In the genomic region with DNA sequence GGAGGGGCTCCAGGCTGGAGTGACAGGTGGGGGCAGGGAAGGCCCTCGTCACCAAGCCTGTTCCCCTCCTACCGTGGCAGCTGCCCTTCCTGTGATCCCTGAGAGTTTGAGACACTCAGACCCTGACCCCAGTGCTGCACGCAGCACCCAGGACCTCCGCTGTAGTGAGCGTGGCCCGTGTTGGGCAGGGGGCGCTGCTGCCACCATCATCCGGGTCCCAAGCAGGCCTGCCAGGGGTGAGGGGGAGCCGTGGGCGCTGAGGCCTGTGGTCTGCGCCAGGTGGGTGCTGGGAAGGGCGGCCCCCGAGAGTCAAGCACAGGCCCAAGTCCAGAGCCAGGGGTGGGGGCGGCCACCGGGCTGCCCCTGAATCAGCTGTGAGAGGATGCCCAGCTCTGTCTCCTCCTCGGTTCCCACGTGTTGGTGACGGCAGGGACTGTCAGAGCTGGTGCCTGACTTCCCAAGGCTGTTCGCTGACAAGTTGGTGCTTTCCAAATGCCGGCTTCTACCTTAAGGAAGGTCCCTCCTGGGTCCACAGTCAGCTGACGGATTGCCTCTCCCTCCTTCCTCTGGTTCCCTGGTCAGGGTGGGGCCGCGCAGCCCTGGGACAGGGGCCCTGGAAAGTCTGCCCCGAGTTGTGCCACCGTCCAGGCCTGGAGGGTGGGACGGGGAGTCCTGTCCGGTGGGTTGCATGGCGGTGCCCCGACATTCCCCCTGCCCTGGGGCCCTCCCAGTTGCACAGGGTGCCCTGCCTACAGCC, we compare ENCODE assay signal across 3 cellular contexts.
TF ChIP-seq lines count a peak whose summit lies in the region.

No MANE protein-coding gene starts in this region.

TF ChIP-seq in GM23338, 12 proteins besides CTCF, POLR2A, EP300 and RAD21 (continues in another document):
- TF ChIP-seq, protein P1, sequence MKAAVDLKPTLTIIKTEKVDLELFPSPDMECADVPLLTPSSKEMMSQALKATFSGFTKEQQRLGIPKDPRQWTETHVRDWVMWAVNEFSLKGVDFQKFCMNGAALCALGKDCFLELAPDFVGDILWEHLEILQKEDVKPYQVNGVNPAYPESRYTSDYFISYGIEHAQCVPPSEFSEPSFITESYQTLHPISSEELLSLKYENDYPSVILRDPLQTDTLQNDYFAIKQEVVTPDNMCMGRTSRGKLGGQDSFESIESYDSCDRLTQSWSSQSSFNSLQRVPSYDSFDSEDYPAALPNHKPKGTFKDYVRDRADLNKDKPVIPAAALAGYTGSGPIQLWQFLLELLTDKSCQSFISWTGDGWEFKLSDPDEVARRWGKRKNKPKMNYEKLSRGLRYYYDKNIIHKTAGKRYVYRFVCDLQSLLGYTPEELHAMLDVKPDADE (IDR thresholded peaks at IDR 0.05), result no peak
- TF ChIP-seq NANOG (IDR thresholded peaks at IDR 0.05; ENCODE audit: borderline replicate concordance), result no peak
- TF ChIP-seq STAT1 (IDR thresholded peaks at IDR 0.05; ENCODE audit: unreplicated experiment), result no peak
- TF ChIP-seq JUNB (IDR thresholded peaks at IDR 0.05; ENCODE audit: unreplicated experiment), result no peak
- no peak for TF ChIP-seq ZNF114 (CRISPR knock-in tag; IDR thresholded peaks at IDR 0.05)
- TF ChIP-seq EZH2 (IDR thresholded peaks at IDR 0.05; ENCODE audit: low read depth, unreplicated experiment), result no peak
- TF ChIP-seq ZNF331 (CRISPR knock-in tag; IDR thresholded peaks at IDR 0.05; ENCODE audit: low read depth), result no peak
- no peak for TF ChIP-seq POLR2AphosphoS5 (IDR thresholded peaks at IDR 0.05; ENCODE audit: low read depth)
- TF ChIP-seq, protein P2, sequence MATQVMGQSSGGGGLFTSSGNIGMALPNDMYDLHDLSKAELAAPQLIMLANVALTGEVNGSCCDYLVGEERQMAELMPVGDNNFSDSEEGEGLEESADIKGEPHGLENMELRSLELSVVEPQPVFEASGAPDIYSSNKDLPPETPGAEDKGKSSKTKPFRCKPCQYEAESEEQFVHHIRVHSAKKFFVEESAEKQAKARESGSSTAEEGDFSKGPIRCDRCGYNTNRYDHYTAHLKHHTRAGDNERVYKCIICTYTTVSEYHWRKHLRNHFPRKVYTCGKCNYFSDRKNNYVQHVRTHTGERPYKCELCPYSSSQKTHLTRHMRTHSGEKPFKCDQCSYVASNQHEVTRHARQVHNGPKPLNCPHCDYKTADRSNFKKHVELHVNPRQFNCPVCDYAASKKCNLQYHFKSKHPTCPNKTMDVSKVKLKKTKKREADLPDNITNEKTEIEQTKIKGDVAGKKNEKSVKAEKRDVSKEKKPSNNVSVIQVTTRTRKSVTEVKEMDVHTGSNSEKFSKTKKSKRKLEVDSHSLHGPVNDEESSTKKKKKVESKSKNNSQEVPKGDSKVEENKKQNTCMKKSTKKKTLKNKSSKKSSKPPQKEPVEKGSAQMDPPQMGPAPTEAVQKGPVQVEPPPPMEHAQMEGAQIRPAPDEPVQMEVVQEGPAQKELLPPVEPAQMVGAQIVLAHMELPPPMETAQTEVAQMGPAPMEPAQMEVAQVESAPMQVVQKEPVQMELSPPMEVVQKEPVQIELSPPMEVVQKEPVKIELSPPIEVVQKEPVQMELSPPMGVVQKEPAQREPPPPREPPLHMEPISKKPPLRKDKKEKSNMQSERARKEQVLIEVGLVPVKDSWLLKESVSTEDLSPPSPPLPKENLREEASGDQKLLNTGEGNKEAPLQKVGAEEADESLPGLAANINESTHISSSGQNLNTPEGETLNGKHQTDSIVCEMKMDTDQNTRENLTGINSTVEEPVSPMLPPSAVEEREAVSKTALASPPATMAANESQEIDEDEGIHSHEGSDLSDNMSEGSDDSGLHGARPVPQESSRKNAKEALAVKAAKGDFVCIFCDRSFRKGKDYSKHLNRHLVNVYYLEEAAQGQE (IDR thresholded peaks at IDR 0.05; ENCODE audit: unreplicated experiment), result no peak

TF ChIP-seq in IMR-90, 13 proteins besides CTCF, POLR2A, EP300 and RAD21:
- TF ChIP-seq, protein P3, sequence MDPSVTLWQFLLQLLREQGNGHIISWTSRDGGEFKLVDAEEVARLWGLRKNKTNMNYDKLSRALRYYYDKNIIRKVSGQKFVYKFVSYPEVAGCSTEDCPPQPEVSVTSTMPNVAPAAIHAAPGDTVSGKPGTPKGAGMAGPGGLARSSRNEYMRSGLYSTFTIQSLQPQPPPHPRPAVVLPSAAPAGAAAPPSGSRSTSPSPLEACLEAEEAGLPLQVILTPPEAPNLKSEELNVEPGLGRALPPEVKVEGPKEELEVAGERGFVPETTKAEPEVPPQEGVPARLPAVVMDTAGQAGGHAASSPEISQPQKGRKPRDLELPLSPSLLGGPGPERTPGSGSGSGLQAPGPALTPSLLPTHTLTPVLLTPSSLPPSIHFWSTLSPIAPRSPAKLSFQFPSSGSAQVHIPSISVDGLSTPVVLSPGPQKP (IDR thresholded peaks at IDR 0.05; ENCODE audit: borderline replicate concordance, low read depth, low read length), result no peak
- no peak for TF ChIP-seq MAZ (IDR thresholded peaks at IDR 0.05; ENCODE audit: borderline replicate concordance, low read depth, low read length)
- no peak for TF ChIP-seq SMC3 (IDR thresholded peaks at IDR 0.05; ENCODE audit: low read depth, low read length)
- no peak for TF ChIP-seq MAFK (IDR thresholded peaks at IDR 0.05; ENCODE audit: low read depth, low read length)
- no peak for TF ChIP-seq RCOR1 (IDR thresholded peaks at IDR 0.05; ENCODE audit: insufficient replicate concordance, low read length)
- TF ChIP-seq BHLHE40 (IDR thresholded peaks at IDR 0.05; ENCODE audit: low read depth, low read length), result no peak
- no peak for TF ChIP-seq RFX5 (IDR thresholded peaks at IDR 0.05; ENCODE audit: low read depth, low read length)
- no peak for TF ChIP-seq CEBPB (IDR thresholded peaks at IDR 0.05; ENCODE audit: low read depth, low read length)
- no peak for TF ChIP-seq FOS (IDR thresholded peaks at IDR 0.05; ENCODE audit: low read depth, low read length)
- no peak for TF ChIP-seq MXI1 (IDR thresholded peaks at IDR 0.05; ENCODE audit: borderline replicate concordance, low read depth, low read length)

TF ChIP-seq in H1, 55 proteins besides CTCF, POLR2A, EP300 and RAD21:
- TF ChIP-seq, protein P4, sequence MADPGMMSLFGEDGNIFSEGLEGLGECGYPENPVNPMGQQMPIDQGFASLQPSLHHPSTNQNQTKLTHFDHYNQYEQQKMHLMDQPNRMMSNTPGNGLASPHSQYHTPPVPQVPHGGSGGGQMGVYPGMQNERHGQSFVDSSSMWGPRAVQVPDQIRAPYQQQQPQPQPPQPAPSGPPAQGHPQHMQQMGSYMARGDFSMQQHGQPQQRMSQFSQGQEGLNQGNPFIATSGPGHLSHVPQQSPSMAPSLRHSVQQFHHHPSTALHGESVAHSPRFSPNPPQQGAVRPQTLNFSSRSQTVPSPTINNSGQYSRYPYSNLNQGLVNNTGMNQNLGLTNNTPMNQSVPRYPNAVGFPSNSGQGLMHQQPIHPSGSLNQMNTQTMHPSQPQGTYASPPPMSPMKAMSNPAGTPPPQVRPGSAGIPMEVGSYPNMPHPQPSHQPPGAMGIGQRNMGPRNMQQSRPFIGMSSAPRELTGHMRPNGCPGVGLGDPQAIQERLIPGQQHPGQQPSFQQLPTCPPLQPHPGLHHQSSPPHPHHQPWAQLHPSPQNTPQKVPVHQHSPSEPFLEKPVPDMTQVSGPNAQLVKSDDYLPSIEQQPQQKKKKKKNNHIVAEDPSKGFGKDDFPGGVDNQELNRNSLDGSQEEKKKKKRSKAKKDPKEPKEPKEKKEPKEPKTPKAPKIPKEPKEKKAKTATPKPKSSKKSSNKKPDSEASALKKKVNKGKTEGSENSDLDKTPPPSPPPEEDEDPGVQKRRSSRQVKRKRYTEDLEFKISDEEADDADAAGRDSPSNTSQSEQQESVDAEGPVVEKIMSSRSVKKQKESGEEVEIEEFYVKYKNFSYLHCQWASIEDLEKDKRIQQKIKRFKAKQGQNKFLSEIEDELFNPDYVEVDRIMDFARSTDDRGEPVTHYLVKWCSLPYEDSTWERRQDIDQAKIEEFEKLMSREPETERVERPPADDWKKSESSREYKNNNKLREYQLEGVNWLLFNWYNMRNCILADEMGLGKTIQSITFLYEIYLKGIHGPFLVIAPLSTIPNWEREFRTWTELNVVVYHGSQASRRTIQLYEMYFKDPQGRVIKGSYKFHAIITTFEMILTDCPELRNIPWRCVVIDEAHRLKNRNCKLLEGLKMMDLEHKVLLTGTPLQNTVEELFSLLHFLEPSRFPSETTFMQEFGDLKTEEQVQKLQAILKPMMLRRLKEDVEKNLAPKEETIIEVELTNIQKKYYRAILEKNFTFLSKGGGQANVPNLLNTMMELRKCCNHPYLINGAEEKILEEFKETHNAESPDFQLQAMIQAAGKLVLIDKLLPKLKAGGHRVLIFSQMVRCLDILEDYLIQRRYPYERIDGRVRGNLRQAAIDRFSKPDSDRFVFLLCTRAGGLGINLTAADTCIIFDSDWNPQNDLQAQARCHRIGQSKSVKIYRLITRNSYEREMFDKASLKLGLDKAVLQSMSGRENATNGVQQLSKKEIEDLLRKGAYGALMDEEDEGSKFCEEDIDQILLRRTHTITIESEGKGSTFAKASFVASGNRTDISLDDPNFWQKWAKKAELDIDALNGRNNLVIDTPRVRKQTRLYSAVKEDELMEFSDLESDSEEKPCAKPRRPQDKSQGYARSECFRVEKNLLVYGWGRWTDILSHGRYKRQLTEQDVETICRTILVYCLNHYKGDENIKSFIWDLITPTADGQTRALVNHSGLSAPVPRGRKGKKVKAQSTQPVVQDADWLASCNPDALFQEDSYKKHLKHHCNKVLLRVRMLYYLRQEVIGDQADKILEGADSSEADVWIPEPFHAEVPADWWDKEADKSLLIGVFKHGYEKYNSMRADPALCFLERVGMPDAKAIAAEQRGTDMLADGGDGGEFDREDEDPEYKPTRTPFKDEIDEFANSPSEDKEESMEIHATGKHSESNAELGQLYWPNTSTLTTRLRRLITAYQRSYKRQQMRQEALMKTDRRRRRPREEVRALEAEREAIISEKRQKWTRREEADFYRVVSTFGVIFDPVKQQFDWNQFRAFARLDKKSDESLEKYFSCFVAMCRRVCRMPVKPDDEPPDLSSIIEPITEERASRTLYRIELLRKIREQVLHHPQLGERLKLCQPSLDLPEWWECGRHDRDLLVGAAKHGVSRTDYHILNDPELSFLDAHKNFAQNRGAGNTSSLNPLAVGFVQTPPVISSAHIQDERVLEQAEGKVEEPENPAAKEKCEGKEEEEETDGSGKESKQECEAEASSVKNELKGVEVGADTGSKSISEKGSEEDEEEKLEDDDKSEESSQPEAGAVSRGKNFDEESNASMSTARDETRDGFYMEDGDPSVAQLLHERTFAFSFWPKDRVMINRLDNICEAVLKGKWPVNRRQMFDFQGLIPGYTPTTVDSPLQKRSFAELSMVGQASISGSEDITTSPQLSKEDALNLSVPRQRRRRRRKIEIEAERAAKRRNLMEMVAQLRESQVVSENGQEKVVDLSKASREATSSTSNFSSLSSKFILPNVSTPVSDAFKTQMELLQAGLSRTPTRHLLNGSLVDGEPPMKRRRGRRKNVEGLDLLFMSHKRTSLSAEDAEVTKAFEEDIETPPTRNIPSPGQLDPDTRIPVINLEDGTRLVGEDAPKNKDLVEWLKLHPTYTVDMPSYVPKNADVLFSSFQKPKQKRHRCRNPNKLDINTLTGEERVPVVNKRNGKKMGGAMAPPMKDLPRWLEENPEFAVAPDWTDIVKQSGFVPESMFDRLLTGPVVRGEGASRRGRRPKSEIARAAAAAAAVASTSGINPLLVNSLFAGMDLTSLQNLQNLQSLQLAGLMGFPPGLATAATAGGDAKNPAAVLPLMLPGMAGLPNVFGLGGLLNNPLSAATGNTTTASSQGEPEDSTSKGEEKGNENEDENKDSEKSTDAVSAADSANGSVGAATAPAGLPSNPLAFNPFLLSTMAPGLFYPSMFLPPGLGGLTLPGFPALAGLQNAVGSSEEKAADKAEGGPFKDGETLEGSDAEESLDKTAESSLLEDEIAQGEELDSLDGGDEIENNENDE (IDR thresholded peaks at IDR 0.05; ENCODE audit: insufficient replicate concordance, low read length), result no peak
- TF ChIP-seq ASH2L (IDR thresholded peaks at IDR 0.05; ENCODE audit: low read length) (no peak), POLR2AphosphoS5 (IDR thresholded peaks at IDR 0.05; ENCODE audit: low read depth, low read length) (no peak), SIX5 (IDR thresholded peaks at IDR 0.05; ENCODE audit: low read depth, low read length) (no peak), RXRA (IDR thresholded peaks at IDR 0.05; ENCODE audit: insufficient read depth, low read depth, low read length) (no peak), PHF8 (conservative IDR thresholded peaks at IDR 0.05; ENCODE audit: low read depth, low read length) (no peak), BCL11A (IDR thresholded peaks at IDR 0.05; ENCODE audit: low read depth in 2 of 2, low read length in 2 of 2) (no peak), SP2 (IDR thresholded peaks at IDR 0.05; ENCODE audit: low read length) (no peak), ZNF274 (IDR thresholded peaks at IDR 0.05; ENCODE audit: borderline replicate concordance, extremely low read depth, low read length) (no peak)
- TF ChIP-seq, protein P5, sequence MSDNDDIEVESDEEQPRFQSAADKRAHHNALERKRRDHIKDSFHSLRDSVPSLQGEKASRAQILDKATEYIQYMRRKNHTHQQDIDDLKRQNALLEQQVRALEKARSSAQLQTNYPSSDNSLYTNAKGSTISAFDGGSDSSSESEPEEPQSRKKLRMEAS (IDR thresholded peaks at IDR 0.05), result no peak
- TF ChIP-seq, protein P6, sequence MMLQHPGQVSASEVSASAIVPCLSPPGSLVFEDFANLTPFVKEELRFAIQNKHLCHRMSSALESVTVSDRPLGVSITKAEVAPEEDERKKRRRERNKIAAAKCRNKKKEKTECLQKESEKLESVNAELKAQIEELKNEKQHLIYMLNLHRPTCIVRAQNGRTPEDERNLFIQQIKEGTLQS (IDR thresholded peaks at IDR 0.05; ENCODE audit: insufficient read depth, low read depth, low read length), result no peak
